Comparison of ENCODE assay signal across 25 cellular contexts in genomic region chr12:54566792-54567191, GRCh38. TPM values are rescaled to one million over a fixed set of nuclear protein-coding genes. Genes with fewer than 3 reads are reported as not detected.
"Had no signal": no experiment of that assay in that cellular context is flagged by ENCODE, and none has a peak within 500 bp of the region (broad histone marks: within the 10 kb centered on the region; RNA-seq: fewer than 3 reads in every experiment).

No MANE protein-coding gene starts in this region.

- H3K4me3 Mint-ChIP-seq: natural killer cell; stimulated activated effector memory CD8-positive, alpha-beta T cell treated with anti-CD3 and anti-CD28 coated beads, Interleukin-12 subunit alpha, Interleukin-12 subunit beta, amount 100 ng/mL, for 72 hours had no signal

- H3K27me3 ChIP-seq: esophagus muscularis mucosa, gastroesophageal sphincter, ovary, sigmoid colon, stomach, thyroid gland, vagina had no signal

- H3K9me3 Mint-ChIP-seq: natural killer cell; stimulated activated effector memory CD8-positive, alpha-beta T cell treated with anti-CD3 and anti-CD28 coated beads, Interleukin-12 subunit alpha, Interleukin-12 subunit beta, amount 100 ng/mL, for 72 hours had no signal

- DNase-seq: effector memory CD4-positive, alpha-beta T cell; foreskin keratinocyte; head of caudate nucleus; left ventricle myocardium superior; lower lobe of right lung; natural killer cell; occipital lobe; ovary; posterior cingulate gyrus; psoas muscle; right cardiac atrium; sigmoid colon; stimulated activated CD4-positive, alpha-beta T cell treated with anti-CD3 and anti-CD28 coated beads, Interleukin-2, amount 100 ng/mL, for 24 hours; stimulated activated CD4-positive, alpha-beta T cell treated with anti-CD3 and anti-CD28 coated beads, Interleukin-4, amount 100 ng/mL, for 24 hours; stimulated activated naive CD4-positive, alpha-beta T cell treated with Interleukin-2 at 50 U/mL for 16 hours; stomach; thyroid gland; trophoblast cell had no signal

- H3K36me3 ChIP-seq: esophagus muscularis mucosa, ovary, thyroid gland, vagina had no signal

- H3K4me1 ChIP-seq: foreskin keratinocyte, lower lobe of right lung, psoas muscle, vagina had no signal

- H3K27ac Mint-ChIP-seq: natural killer cell; stimulated activated effector memory CD8-positive, alpha-beta T cell treated with anti-CD3 and anti-CD28 coated beads, Interleukin-12 subunit alpha, Interleukin-12 subunit beta, amount 100 ng/mL, for 72 hours had no signal

- ATAC-seq: foreskin keratinocyte; gastroesophageal sphincter; left ventricle myocardium superior; lower lobe of right lung; natural killer cell; psoas muscle; right cardiac atrium; stimulated activated effector memory CD8-positive, alpha-beta T cell treated with anti-CD3 and anti-CD28 coated beads, Interleukin-12 subunit alpha, Interleukin-12 subunit beta, amount 100 ng/mL, for 72 hours had no signal

- H3K9me3 ChIP-seq: esophagus muscularis mucosa, gastroesophageal sphincter, lower lobe of right lung, ovary, psoas muscle, sigmoid colon, stomach, thyroid gland, vagina had no signal

- H3K4me3 ChIP-seq: esophagus muscularis mucosa, gastroesophageal sphincter, lower lobe of right lung, ovary, psoas muscle, sigmoid colon, stomach, thyroid gland, vagina had no signal

- H3K36me3 Mint-ChIP-seq: natural killer cell had no signal

- H3K27ac ChIP-seq: foreskin keratinocyte, lower lobe of right lung, psoas muscle, sigmoid colon, thyroid gland, vagina had no signal

RNA-seq across cellular contexts. Expression of gene PDE1B, which starts 17.4 kb away (rescaled TPM):
- total RNA-seq: fibroblast of lung, foreskin keratinocyte had no signal
- polyA plus RNA-seq: fibroblast of lung, foreskin keratinocyte, keratinocyte had no signal

RNA-seq across cellular contexts. Expression of gene PPP1R1A, which starts 21.7 kb away (rescaled TPM):
- total RNA-seq: fibroblast of lung, foreskin keratinocyte, lower lobe of right lung, mononuclear cell, natural killer cell had no signal
- polyA plus RNA-seq: fibroblast of lung, foreskin keratinocyte, keratinocyte had no signal
